23 cellular contexts compared by ENCODE assay signal in the genomic region with DNA sequence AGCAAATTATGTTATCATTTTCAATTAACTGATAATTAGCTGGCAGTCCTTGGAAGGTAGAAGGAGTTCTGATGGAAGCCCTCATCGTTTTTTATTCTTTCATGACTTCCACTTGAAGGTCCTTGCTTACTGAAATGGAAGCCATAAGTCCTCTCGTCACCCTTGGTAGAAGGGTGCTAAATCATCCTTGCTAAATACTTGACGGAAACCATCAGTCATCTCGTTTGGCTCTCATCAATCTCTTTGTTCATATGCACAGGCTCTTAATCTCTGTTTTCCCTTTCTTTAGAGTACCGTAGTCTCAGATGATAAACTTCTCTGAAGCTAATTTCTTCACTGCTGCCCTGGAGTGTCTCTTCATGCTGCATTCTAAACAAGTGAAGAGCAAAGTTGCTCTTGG. TPM values are rescaled to one million over a fixed set of nuclear protein-coding genes. Genes with fewer than 3 reads are reported as not detected.
DNase-seq lines count a peak whose midpoint lies in the region; ATAC-seq and TF ChIP-seq lines count a peak whose summit lies in the region.
"Had no signal": no experiment of that assay in that cellular context is flagged by ENCODE, and none has a peak within 500 bp of the region (broad histone marks: within the 10 kb centered on the region; RNA-seq: fewer than 3 reads in every experiment).

No MANE protein-coding gene starts in this region.

- peaks cover 69% of the 10 kb centered on the region for H4K20me1 ChIP-seq in DND-41 (ENCODE audit: insufficient read depth, low read length)
- H4K20me1 ChIP-seq in OCI-LY3 (ENCODE audit: insufficient read depth, low read length), result peaks cover 57% of the 10 kb centered on the region
- H4K20me1 ChIP-seq in neural progenitor cell (ENCODE audit: low read depth), result peaks cover 90% of the 10 kb centered on the region

- H3K4me1 Mint-ChIP-seq in neural progenitor cell, result peaks cover 31% of the 10 kb centered on the region

- peak overlapping the region; percentile 30 for H3K9ac ChIP-seq in DND-41 (ENCODE audit: low read depth, low read length)
- peak overlapping the region; percentile 6; the same call in 1 of the 2 replicates for H3K9ac ChIP-seq in OCI-LY3 (ENCODE audit: low read length)
- H3K9ac ChIP-seq in neural progenitor cell, result no peak overlapping the region
- H3K9ac ChIP-seq: SK-N-SH had no signal

- peaks cover 12% of the 10 kb centered on the region for H3K9me3 Mint-ChIP-seq in neural progenitor cell
- H3K9me3 Mint-ChIP-seq: activated T-cell treated with anti-CD3 and anti-CD28 coated beads, Interleukin-2, amount 50 U/mL, for 24 hours; naive B cell had no signal

- H3K4me2 ChIP-seq in DND-41 (ENCODE audit: insufficient read depth, low read length), result peak overlapping the region; percentile 24
- H3K4me2 ChIP-seq in OCI-LY3 (ENCODE audit: low read length), result peak overlapping the region; percentile 53
- peak overlapping the region; percentile 11 for H3K4me2 ChIP-seq in neural progenitor cell
- H3K4me2 ChIP-seq: SK-N-SH had no signal

- peaks cover 98% of the 10 kb centered on the region for H3K79me2 ChIP-seq in DND-41 (ENCODE audit: insufficient read depth, low read length)
- peaks cover 97% of the 10 kb centered on the region for H3K79me2 ChIP-seq in OCI-LY3 (ENCODE audit: low read length)
- H3K79me2 ChIP-seq in neural progenitor cell (ENCODE audit: low read depth), result peaks cover 98% of the 10 kb centered on the region

- CTCF ChIA-PET in A673 (lab: Charles Lee), result no interaction called here

- H3K27ac ChIP-seq in A673 (ENCODE audit: low read depth, low read length, poor library complexity, severe bottlenecking) (no peak overlapping the region), DND-41 (ENCODE audit: low read length) (peak overlapping the region; percentile 81), OCI-LY3 (ENCODE audit: low read length) (no peak overlapping the region), neural progenitor cell (no peak overlapping the region)
- H3K27ac ChIP-seq: left ventricle myocardium inferior, thoracic aorta had no signal

- no peaks in the 10 kb centered on the region for H3K27me3 ChIP-seq in A673 (replicated peaks; ENCODE audit: insufficient read depth, low read depth, low read length, poor library complexity)
- no peaks in the 10 kb centered on the region for H3K27me3 ChIP-seq in DND-41 (ENCODE audit: insufficient read depth, low read length, poor library complexity)
- no peaks in the 10 kb centered on the region for H3K27me3 ChIP-seq in OCI-LY3 (ENCODE audit: low read depth, low read length)
- no peaks in the 10 kb centered on the region for H3K27me3 ChIP-seq in neural progenitor cell

- H3K4me1 ChIP-seq in A673 (ENCODE audit: insufficient read depth, low read length, poor library complexity, severe bottlenecking), result peaks cover 21% of the 10 kb centered on the region
- H3K4me1 ChIP-seq in DND-41 (ENCODE audit: insufficient read depth, low read length), result peaks cover 97% of the 10 kb centered on the region
- peaks cover 30% of the 10 kb centered on the region for H3K4me1 ChIP-seq in OCI-LY3 (ENCODE audit: low read length)
- peaks cover 21% of the 10 kb centered on the region for H3K4me1 ChIP-seq in neural progenitor cell

- intact Hi-C loops in A673 (cut with micrococcal nuclease; ENCODE audit: unreplicated experiment), result loop anchor here (10.0 kb wide), 1 partner anchor 57 kb away; no protein-coding TSS in a partner anchor

- TF ChIP-seq CTCF in A673 (conservative IDR thresholded peaks at IDR 0.05; ENCODE audit: low read depth, low read length) (no peak), DND-41 (IDR thresholded peaks at IDR 0.05; ENCODE audit: borderline replicate concordance, extremely low read depth, low read length, poor library complexity, severe bottlenecking) (no peak), OCI-LY3 (IDR thresholded peaks at IDR 0.05; ENCODE audit: low read depth, low read length) (no peak), neural progenitor cell (IDR thresholded peaks at IDR 0.05) (no peak)

- no peaks in the 10 kb centered on the region for H3K36me3 ChIP-seq in A673 (ENCODE audit: insufficient read depth, low read length, poor library complexity, severe bottlenecking)
- H3K36me3 ChIP-seq in DND-41 (ENCODE audit: insufficient read depth, low read length), result peaks cover 53% of the 10 kb centered on the region
- peaks cover 16% of the 10 kb centered on the region for H3K36me3 ChIP-seq in OCI-LY3 (replicated peaks; ENCODE audit: low read depth, low read length)
- no peaks in the 10 kb centered on the region for H3K36me3 ChIP-seq in neural progenitor cell
- H3K36me3 ChIP-seq: left ventricle myocardium inferior, thoracic aorta had no signal

- H3K4me3 ChIP-seq in A673 (ENCODE audit: low read depth, low read length, poor library complexity, severe bottlenecking), result no peak overlapping the region
- H3K4me3 ChIP-seq in DND-41 (ENCODE audit: low read depth in 1 of 2, low read length in 2 of 2), result no peak overlapping the region
- no peak overlapping the region; the same call in 1 of the 2 replicates for H3K4me3 ChIP-seq in OCI-LY3 (ENCODE audit: low read length)
- H3K4me3 ChIP-seq in neural progenitor cell, result no peak overlapping the region
- H3K4me3 ChIP-seq: left ventricle myocardium inferior, thoracic aorta had no signal

- H3K27ac Mint-ChIP-seq in neural progenitor cell, result no peak overlapping the region
- H3K27ac Mint-ChIP-seq: activated T-cell treated with anti-CD3 and anti-CD28 coated beads, Interleukin-2, amount 50 U/mL, for 24 hours; T-helper 17 cell had no signal

- H2AFZ ChIP-seq in DND-41 (ENCODE audit: low read depth, low read length) (no peak overlapping the region), OCI-LY3 (ENCODE audit: low read depth, low read length) (no peak overlapping the region), neural progenitor cell (replicated peaks) (no peak overlapping the region)

- DNase-seq in A673 (ENCODE audit: low spot score) (peak; percentile 14), DND-41 (no peak), neural progenitor cell (ENCODE audit: low spot score) (no peak), cerebellar nuclear complex (lab: John Stamatoyannopoulos, UW) (no peak), GF-D8 (lab: John Stamatoyannopoulos, UW) (no peak), hepatic stellate cell (ENCODE audit: low spot score) (no peak)
- DNase-seq: activated CD4-positive, alpha-beta T cell treated with anti-CD3 and anti-CD28 coated beads for 48 hours; activated gamma-delta T cell; activated T-cell treated with anti-CD3 and anti-CD28 coated beads, Interleukin-2, amount 50 U/mL, for 24 hours; Caco-2; effector CD4-positive, alpha-beta T cell; GOT3; islet precursor cell; left ventricle myocardium inferior; naive B cell; NCI-H446 treated with DMSO at 0.1 percent for 48 hours; OCI-M1; SK-N-SH; stimulated activated CD4-positive, alpha-beta T cell treated with anti-CD3 and anti-CD28 coated beads, Interleukin-15, amount 100 ng/mL, for 24 hours; stimulated activated naive CD4-positive, alpha-beta T cell; T-helper 17 cell had no signal

- H3K4me3 Mint-ChIP-seq in neural progenitor cell, result no peak overlapping the region
- H3K4me3 Mint-ChIP-seq: activated T-cell treated with anti-CD3 and anti-CD28 coated beads, Interleukin-2, amount 50 U/mL, for 24 hours; T-helper 17 cell had no signal

- BruUV-seq in A673 (replicated peaks; lab: Mats Ljungman, UMichigan), result no TSS peak

- H3K27me3 Mint-ChIP-seq in neural progenitor cell (ENCODE audit: insufficient read depth, low read depth), result peaks cover 3% of the 10 kb centered on the region
- H3K27me3 Mint-ChIP-seq: activated T-cell treated with anti-CD3 and anti-CD28 coated beads, Interleukin-2, amount 50 U/mL, for 24 hours; naive B cell; T-helper 17 cell had no signal

- POLR2A ChIA-PET in A673 (lab: Charles Lee; ENCODE audit: low non-redundant PET), result no interaction called here

- no peak for ATAC-seq in DND-41 (ENCODE audit: insufficient read depth, low read depth)
- ATAC-seq: T-helper 17 cell had no signal

- H3F3A ChIP-seq in neural progenitor cell (ENCODE audit: low read depth), result peaks cover 5% of the 10 kb centered on the region

- peaks cover 39% of the 10 kb centered on the region for H3K36me3 Mint-ChIP-seq in neural progenitor cell

- H3K9me3 ChIP-seq in A673 (ENCODE audit: low read depth, low read length, poor library complexity, severe bottlenecking) (no peaks in the 10 kb centered on the region), DND-41 (ENCODE audit: insufficient read depth, low read length, severe bottlenecking) (no peaks in the 10 kb centered on the region), OCI-LY3 (ENCODE audit: insufficient read depth, low read length) (no peaks in the 10 kb centered on the region), neural progenitor cell (ENCODE audit: low read depth) (no peaks in the 10 kb centered on the region)
- H3K9me3 ChIP-seq: Caco-2, left ventricle myocardium inferior, SK-N-SH, thoracic aorta had no signal

RNA-seq across cellular contexts. Expression of gene UCK2, which starts 34.5 kb away (rescaled TPM):
- total RNA-seq in A673 (2021) (78.7 and 84.2 TPM in 2 replicates), neural progenitor cell (ENCODE audit: low replicate concordance) (43.8 and 67.6 TPM in 2 replicates)
